1 cellular context compared by ENCODE assay signal in the genomic region with DNA sequence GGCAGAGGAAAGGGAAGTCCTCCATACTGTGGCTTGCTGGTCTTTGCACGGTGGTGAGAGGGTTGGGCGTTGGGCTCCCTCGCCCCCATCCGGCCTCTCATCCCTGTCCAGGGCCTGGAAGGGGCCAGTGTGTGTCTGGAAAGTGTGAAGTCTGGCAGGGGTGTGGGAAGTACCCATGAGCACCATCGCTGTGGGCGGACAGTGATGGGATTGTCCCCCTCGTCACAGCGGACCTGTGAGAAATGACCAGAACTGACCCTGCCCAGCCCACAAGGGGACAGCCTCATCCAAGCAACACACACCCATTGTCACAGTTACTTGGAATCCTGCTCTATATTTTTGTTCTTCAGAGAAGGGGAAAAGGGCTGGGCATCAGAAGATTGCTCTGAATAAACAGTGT.
TF ChIP-seq lines count a peak whose summit lies in the region.

No MANE protein-coding gene starts in this region.

TF ChIP-seq in HepG2, 621 proteins besides CTCF, POLR2A, EP300 and RAD21 (continued from another document):
- TF ChIP-seq, protein P1, sequence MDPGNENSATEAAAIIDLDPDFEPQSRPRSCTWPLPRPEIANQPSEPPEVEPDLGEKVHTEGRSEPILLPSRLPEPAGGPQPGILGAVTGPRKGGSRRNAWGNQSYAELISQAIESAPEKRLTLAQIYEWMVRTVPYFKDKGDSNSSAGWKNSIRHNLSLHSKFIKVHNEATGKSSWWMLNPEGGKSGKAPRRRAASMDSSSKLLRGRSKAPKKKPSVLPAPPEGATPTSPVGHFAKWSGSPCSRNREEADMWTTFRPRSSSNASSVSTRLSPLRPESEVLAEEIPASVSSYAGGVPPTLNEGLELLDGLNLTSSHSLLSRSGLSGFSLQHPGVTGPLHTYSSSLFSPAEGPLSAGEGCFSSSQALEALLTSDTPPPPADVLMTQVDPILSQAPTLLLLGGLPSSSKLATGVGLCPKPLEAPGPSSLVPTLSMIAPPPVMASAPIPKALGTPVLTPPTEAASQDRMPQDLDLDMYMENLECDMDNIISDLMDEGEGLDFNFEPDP (CRISPR knock-in tag; conservative IDR thresholded peaks at IDR 0.05): no peak
- TF ChIP-seq ZNF256 (CRISPR knock-in tag; conservative IDR thresholded peaks at IDR 0.05) (no peak), WIZ (CRISPR knock-in tag; IDR thresholded peaks at IDR 0.05) (no peak), MIER2 (CRISPR knock-in tag; IDR thresholded peaks at IDR 0.05) (no peak)
- TF ChIP-seq, protein P2, sequence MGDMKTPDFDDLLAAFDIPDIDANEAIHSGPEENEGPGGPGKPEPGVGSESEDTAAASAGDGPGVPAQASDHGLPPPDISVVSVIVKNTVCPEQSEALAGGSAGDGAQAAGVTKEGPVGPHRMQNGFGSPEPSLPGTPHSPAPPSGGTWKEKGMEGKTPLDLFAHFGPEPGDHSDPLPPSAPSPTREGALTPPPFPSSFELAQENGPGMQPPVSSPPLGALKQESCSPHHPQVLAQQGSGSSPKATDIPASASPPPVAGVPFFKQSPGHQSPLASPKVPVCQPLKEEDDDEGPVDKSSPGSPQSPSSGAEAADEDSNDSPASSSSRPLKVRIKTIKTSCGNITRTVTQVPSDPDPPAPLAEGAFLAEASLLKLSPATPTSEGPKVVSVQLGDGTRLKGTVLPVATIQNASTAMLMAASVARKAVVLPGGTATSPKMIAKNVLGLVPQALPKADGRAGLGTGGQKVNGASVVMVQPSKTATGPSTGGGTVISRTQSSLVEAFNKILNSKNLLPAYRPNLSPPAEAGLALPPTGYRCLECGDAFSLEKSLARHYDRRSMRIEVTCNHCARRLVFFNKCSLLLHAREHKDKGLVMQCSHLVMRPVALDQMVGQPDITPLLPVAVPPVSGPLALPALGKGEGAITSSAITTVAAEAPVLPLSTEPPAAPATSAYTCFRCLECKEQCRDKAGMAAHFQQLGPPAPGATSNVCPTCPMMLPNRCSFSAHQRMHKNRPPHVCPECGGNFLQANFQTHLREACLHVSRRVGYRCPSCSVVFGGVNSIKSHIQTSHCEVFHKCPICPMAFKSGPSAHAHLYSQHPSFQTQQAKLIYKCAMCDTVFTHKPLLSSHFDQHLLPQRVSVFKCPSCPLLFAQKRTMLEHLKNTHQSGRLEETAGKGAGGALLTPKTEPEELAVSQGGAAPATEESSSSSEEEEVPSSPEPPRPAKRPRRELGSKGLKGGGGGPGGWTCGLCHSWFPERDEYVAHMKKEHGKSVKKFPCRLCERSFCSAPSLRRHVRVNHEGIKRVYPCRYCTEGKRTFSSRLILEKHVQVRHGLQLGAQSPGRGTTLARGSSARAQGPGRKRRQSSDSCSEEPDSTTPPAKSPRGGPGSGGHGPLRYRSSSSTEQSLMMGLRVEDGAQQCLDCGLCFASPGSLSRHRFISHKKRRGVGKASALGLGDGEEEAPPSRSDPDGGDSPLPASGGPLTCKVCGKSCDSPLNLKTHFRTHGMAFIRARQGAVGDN (CRISPR knock-in tag; IDR thresholded peaks at IDR 0.05): 0 out of 2 replicates have a peak, but pooled peaks have one; percentile 11
- TF ChIP-seq, protein P3, sequence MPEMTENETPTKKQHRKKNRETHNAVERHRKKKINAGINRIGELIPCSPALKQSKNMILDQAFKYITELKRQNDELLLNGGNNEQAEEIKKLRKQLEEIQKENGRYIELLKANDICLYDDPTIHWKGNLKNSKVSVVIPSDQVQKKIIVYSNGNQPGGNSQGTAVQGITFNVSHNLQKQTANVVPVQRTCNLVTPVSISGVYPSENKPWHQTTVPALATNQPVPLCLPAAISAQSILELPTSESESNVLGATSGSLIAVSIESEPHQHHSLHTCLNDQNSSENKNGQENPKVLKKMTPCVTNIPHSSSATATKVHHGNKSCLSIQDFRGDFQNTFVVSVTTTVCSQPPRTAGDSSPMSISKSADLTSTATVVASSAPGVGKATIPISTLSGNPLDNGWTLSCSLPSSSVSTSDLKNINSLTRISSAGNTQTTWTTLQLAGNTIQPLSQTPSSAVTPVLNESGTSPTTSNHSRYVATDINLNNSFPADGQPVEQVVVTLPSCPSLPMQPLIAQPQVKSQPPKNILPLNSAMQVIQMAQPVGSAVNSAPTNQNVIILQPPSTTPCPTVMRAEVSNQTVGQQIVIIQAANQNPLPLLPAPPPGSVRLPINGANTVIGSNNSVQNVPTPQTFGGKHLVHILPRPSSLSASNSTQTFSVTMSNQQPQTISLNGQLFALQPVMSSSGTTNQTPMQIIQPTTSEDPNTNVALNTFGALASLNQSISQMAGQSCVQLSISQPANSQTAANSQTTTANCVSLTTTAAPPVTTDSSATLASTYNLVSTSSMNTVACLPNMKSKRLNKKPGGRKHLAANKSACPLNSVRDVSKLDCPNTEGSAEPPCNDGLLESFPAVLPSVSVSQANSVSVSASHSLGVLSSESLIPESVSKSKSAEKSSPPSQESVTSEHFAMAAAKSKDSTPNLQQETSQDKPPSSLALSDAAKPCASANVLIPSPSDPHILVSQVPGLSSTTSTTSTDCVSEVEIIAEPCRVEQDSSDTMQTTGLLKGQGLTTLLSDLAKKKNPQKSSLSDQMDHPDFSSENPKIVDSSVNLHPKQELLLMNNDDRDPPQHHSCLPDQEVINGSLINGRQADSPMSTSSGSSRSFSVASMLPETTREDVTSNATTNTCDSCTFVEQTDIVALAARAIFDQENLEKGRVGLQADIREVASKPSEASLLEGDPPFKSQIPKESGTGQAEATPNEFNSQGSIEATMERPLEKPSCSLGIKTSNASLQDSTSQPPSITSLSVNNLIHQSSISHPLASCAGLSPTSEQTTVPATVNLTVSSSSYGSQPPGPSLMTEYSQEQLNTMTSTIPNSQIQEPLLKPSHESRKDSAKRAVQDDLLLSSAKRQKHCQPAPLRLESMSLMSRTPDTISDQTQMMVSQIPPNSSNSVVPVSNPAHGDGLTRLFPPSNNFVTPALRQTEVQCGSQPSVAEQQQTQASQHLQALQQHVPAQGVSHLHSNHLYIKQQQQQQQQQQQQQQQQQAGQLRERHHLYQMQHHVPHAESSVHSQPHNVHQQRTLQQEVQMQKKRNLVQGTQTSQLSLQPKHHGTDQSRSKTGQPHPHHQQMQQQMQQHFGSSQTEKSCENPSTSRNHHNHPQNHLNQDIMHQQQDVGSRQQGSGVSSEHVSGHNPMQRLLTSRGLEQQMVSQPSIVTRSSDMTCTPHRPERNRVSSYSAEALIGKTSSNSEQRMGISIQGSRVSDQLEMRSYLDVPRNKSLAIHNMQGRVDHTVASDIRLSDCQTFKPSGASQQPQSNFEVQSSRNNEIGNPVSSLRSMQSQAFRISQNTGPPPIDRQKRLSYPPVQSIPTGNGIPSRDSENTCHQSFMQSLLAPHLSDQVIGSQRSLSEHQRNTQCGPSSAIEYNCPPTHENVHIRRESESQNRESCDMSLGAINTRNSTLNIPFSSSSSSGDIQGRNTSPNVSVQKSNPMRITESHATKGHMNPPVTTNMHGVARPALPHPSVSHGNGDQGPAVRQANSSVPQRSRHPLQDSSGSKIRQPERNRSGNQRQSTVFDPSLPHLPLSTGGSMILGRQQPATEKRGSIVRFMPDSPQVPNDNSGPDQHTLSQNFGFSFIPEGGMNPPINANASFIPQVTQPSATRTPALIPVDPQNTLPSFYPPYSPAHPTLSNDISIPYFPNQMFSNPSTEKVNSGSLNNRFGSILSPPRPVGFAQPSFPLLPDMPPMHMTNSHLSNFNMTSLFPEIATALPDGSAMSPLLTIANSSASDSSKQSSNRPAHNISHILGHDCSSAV (CRISPR knock-in tag; IDR thresholded peaks at IDR 0.05; ENCODE audit: borderline replicate concordance): no peak
